Comparison of ENCODE assay signal across 21 cellular contexts in genomic region chr13:31154939-31155338, GRCh38.
"Had no signal": no experiment of that assay in that cellular context is flagged by ENCODE, and none has a peak within 500 bp of the region (broad histone marks: within the 10 kb centered on the region; RNA-seq: fewer than 3 reads in every experiment).

No MANE protein-coding gene starts in this region.

- H3K4me3 ChIP-seq: suprapubic skin had no signal

- H3K9me3 ChIP-seq: neutrophil, suprapubic skin had no signal

- H3K4me3 Mint-ChIP-seq: activated CD4-positive, alpha-beta memory T cell treated with anti-CD3 and anti-CD28 coated beads for 36 hours; activated CD8-positive, alpha-beta memory T cell treated with anti-CD3 and anti-CD28 coated beads, Interleukin-2, amount 10 ng/mL, durations not matched to agents 7 days and 5 days; activated T-cell treated with anti-CD3 and anti-CD28 coated beads, Interleukin-2, amount 50 U/mL, for 24 hours; stimulated activated naive CD8-positive, alpha-beta T cell treated with anti-CD3 and anti-CD28 coated beads, Interleukin-15, Interleukin-2, amounts not matched to agents 100 ng/mL and 50 ng/mL, for 24 hours had no signal

- DNase-seq: activated CD4-positive, alpha-beta memory T cell treated with anti-CD3 and anti-CD28 coated beads for 36 hours; activated CD8-positive, alpha-beta memory T cell treated with anti-CD3 and anti-CD28 coated beads, Interleukin-2, amount 10 ng/mL, durations not matched to agents 7 days and 5 days; activated gamma-delta T cell; activated T-cell treated with anti-CD3 and anti-CD28 coated beads, Interleukin-2, amount 50 U/mL, for 24 hours; central memory CD4-positive, alpha-beta T cell; cortex of kidney; effector CD8-positive, alpha-beta T cell; foreskin melanocyte; head of caudate nucleus; mammary epithelial cell; naive thymus-derived CD8-positive, alpha-beta T cell; posterior cingulate gyrus; right cardiac atrium; trophoblast cell had no signal

- H3K9me3 Mint-ChIP-seq: activated CD4-positive, alpha-beta memory T cell treated with anti-CD3 and anti-CD28 coated beads for 36 hours; activated naive CD4-positive, alpha-beta T cell treated with anti-CD3 and anti-CD28 coated beads, Interleukin-2, amount 50 U/mL, for 72 hours; activated T-cell treated with anti-CD3 and anti-CD28 coated beads, Interleukin-2, amount 50 U/mL, for 24 hours; brain; naive thymus-derived CD8-positive, alpha-beta T cell; stimulated activated naive CD8-positive, alpha-beta T cell treated with anti-CD3 and anti-CD28 coated beads, Interleukin-15, Interleukin-2, amounts not matched to agents 100 ng/mL and 50 ng/mL, for 24 hours had no signal

- H3K27ac Mint-ChIP-seq: activated CD4-positive, alpha-beta memory T cell treated with anti-CD3 and anti-CD28 coated beads for 36 hours; activated CD8-positive, alpha-beta memory T cell treated with anti-CD3 and anti-CD28 coated beads, Interleukin-2, amount 10 ng/mL, durations not matched to agents 7 days and 5 days; stimulated activated naive CD8-positive, alpha-beta T cell treated with anti-CD3 and anti-CD28 coated beads, Interleukin-15, Interleukin-2, amounts not matched to agents 100 ng/mL and 50 ng/mL, for 24 hours had no signal

- ATAC-seq: activated CD8-positive, alpha-beta memory T cell treated with anti-CD3 and anti-CD28 coated beads, Interleukin-2, amount 10 ng/mL, durations not matched to agents 7 days and 5 days; left lobe of liver; naive thymus-derived CD8-positive, alpha-beta T cell; right cardiac atrium had no signal

- H3K27me3 Mint-ChIP-seq: activated CD4-positive, alpha-beta memory T cell treated with anti-CD3 and anti-CD28 coated beads for 36 hours; activated CD8-positive, alpha-beta memory T cell treated with anti-CD3 and anti-CD28 coated beads, Interleukin-2, amount 10 ng/mL, durations not matched to agents 7 days and 5 days; activated T-cell treated with anti-CD3 and anti-CD28 coated beads, Interleukin-2, amount 50 U/mL, for 24 hours; brain; naive thymus-derived CD8-positive, alpha-beta T cell; stimulated activated naive CD8-positive, alpha-beta T cell treated with anti-CD3 and anti-CD28 coated beads, Interleukin-15, Interleukin-2, amounts not matched to agents 100 ng/mL and 50 ng/mL, for 24 hours had no signal

- H3K27ac ChIP-seq: neutrophil, suprapubic skin, VCaP had no signal

- H3K27me3 ChIP-seq: neutrophil, suprapubic skin had no signal
